Comparison of ENCODE assay signal across 18 cellular contexts in genomic region chr11:74282863-74283484, GRCh38.
DNase-seq lines count a peak whose midpoint lies in the region; ATAC-seq and TF ChIP-seq lines count a peak whose summit lies in the region.
"Had no signal": no experiment of that assay in that cellular context is flagged by ENCODE, and none has a peak within 500 bp of the region (broad histone marks: within the 10 kb centered on the region; RNA-seq: fewer than 3 reads in every experiment).

No MANE protein-coding gene starts in this region.

- no peak overlapping the region for H3K27ac ChIP-seq in DND-41 (ENCODE audit: low read length)
- H3K27ac ChIP-seq: lower lobe of right lung, parathyroid adenoma, uterus had no signal

- no peaks in the 10 kb centered on the region for H4K20me1 ChIP-seq in DND-41 (ENCODE audit: insufficient read depth, low read length)

- H2AFZ ChIP-seq in DND-41 (ENCODE audit: low read depth, low read length) = no peak overlapping the region
- H2AFZ ChIP-seq: parathyroid adenoma had no signal

- no peak overlapping the region for H3K4me2 ChIP-seq in DND-41 (ENCODE audit: insufficient read depth, low read length)

- no peaks in the 10 kb centered on the region for H3K4me1 ChIP-seq in DND-41 (ENCODE audit: insufficient read depth, low read length)
- H3K4me1 ChIP-seq: lower lobe of right lung, parathyroid adenoma, uterus had no signal

- no peak overlapping the region for H3K4me3 ChIP-seq in DND-41 (ENCODE audit: low read depth in 1 of 2, low read length in 2 of 2)
- no peak overlapping the region for H3K4me3 ChIP-seq in fibroblast of pulmonary artery (replicated peaks; ENCODE audit: low read depth, low read length)
- H3K4me3 ChIP-seq: lower lobe of right lung, uterus had no signal

- ATAC-seq in DND-41 (ENCODE audit: insufficient read depth, low read depth) (peak; percentile 71), HG02763 (IDR thresholded peaks at IDR 0.05; ENCODE audit: unreplicated experiment) (no peak)
- ATAC-seq: activated CD4-positive, CD25-positive, alpha-beta regulatory T cell treated with anti-CD3 and anti-CD28 coated beads, Interleukin-2, amount 50 U/mL, for 24 hours; naive thymus-derived CD8-positive, alpha-beta T cell had no signal

- TF ChIP-seq CTCF in DND-41 (IDR thresholded peaks at IDR 0.05; ENCODE audit: borderline replicate concordance, extremely low read depth, low read length, poor library complexity, severe bottlenecking) = no peak
- no peak for TF ChIP-seq CTCF in fibroblast of pulmonary artery (IDR thresholded peaks at IDR 0.05; ENCODE audit: low read length, missing control alignments)

- peak; percentile 4 to 22 for DNase-seq in NCI-H524 (lab: John Stamatoyannopoulos, UW)
- DNase-seq in NCI-H524 treated with DMSO at 0.1 percent for 48 hours (lab: John Stamatoyannopoulos, UW) = no peak
- DNase-seq in DND-41 = peak; percentile 23
- DNase-seq in NCI-H69 (lab: John Stamatoyannopoulos, UW) = peak; percentile 31
- peak; percentile 35 for DNase-seq in fibroblast of pulmonary artery (ENCODE audit: low read depth)
- DNase-seq in KBM-7 = no peak
- DNase-seq in foreskin melanocyte = no peak
- DNase-seq: activated naive CD4-positive, alpha-beta T cell treated with anti-CD3 and anti-CD28 coated beads, Interleukin-2, amount 50 U/mL, for 16 hours; CD4-positive, alpha-beta T cell; glutamatergic neuron; naive thymus-derived CD8-positive, alpha-beta T cell; SHP77 treated with DMSO at 0.1 percent for 48 hours; stimulated activated CD4-positive, alpha-beta T cell treated with anti-CD3 and anti-CD28 coated beads, Interleukin-2, amount 100 ng/mL, for 48 hours; uterus had no signal

- H3K9ac ChIP-seq in DND-41 (ENCODE audit: low read depth, low read length) = no peak overlapping the region
- H3K9ac ChIP-seq: parathyroid adenoma had no signal

- H3K79me2 ChIP-seq in DND-41 (ENCODE audit: insufficient read depth, low read length) = no peaks in the 10 kb centered on the region
- H3K79me2 ChIP-seq: parathyroid adenoma had no signal

- no peaks in the 10 kb centered on the region for H3K27me3 ChIP-seq in DND-41 (ENCODE audit: insufficient read depth, low read length, poor library complexity)
- H3K27me3 ChIP-seq: uterus had no signal

- in situ Hi-C loops in KBM-7 (cut with MboI; ENCODE audit: low pct_unique_long_range_greater_than_20kb, low sequenced_read_pairs) = no loop called here

- no peaks in the 10 kb centered on the region for H3K9me3 ChIP-seq in DND-41 (ENCODE audit: insufficient read depth, low read length, severe bottlenecking)
- H3K9me3 ChIP-seq: lower lobe of right lung, uterus had no signal

- H3K36me3 ChIP-seq in DND-41 (ENCODE audit: insufficient read depth, low read length) = no peaks in the 10 kb centered on the region
- H3K36me3 ChIP-seq: lower lobe of right lung, uterus had no signal

Comparison
In these comparisons a context has a peak if more than half of its experiments do, and no peak if none do; other contexts are left out.
1. DNase-seq: peak in NCI-H524 (2 of 2), DND-41 (single experiment), NCI-H69 (single experiment) and fibroblast of pulmonary artery (single experiment); none in NCI-H524 treated with DMSO at 0.1 percent for 48 hours (single experiment), KBM-7 (single experiment) and foreskin melanocyte (single experiment).